Comparison of ENCODE assay signal across 17 cellular contexts in the genomic region with DNA sequence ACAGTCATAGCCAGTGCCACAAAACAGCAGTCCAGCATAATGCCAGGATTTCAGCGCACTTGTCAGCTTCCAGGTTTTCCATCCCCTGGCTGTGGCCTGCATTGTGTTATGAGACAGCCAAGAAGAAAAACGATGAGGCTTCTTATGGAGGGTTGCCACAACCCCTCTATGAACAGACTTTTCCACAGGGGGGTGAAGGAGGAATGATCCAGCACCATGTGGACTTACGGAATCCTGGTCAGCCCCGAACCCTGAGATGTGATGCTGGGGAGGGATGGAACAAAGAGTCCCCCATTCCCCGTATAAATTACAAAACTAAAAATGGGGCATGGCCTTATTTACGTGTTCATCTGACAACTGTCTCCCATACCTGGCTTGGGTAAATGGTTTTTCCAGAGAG. TPM values are rescaled to one million over a fixed set of nuclear protein-coding genes. Genes with fewer than 3 reads are reported as not detected.
DNase-seq lines count a peak whose midpoint lies in the region; ATAC-seq and TF ChIP-seq lines count a peak whose summit lies in the region.
"Had no signal": no experiment of that assay in that cellular context is flagged by ENCODE, and none has a peak within 500 bp of the region (broad histone marks: within the 10 kb centered on the region; RNA-seq: fewer than 3 reads in every experiment).

No MANE protein-coding gene starts in this region.

- H4K8ac ChIP-seq in H9 (replicated peaks; ENCODE audit: insufficient read length, low read depth, low read length) = no peak overlapping the region

- H3K9me3 Mint-ChIP-seq in activated T-cell treated with anti-CD3 and anti-CD28 coated beads, Interleukin-2, amount 50 U/mL, for 24 hours = no peaks in the 10 kb centered on the region
- H3K9me3 Mint-ChIP-seq in H9 (no peaks in the 10 kb centered on the region; a peak in 1 of 5 replicates), brain (no peaks in the 10 kb centered on the region), nephron progenitor cell (no peaks in the 10 kb centered on the region), type B pancreatic cell (no peaks in the 10 kb centered on the region)
- H3K9me3 Mint-ChIP-seq: CD8-positive, alpha-beta T cell had no signal

- no peak overlapping the region for H2BK15ac ChIP-seq in H9 (ENCODE audit: low read depth, low read length)

- no peak overlapping the region for H2AFZ ChIP-seq in H9 (ENCODE audit: low read length)
- H2AFZ ChIP-seq: PC-9 had no signal

- H3K4ac ChIP-seq in H9 (ENCODE audit: low read depth, low read length) = no peak overlapping the region

- H3K79me2 ChIP-seq in H9 (ENCODE audit: insufficient read depth, low read length) = no peaks in the 10 kb centered on the region

- no peak overlapping the region for H2BK120ac ChIP-seq in H9 (ENCODE audit: low read depth, low read length, poor library complexity, severe bottlenecking)

- ATAC-seq in HG02763 (IDR thresholded peaks at IDR 0.05; ENCODE audit: unreplicated experiment) (no peak), HG03097 (IDR thresholded peaks at IDR 0.05; ENCODE audit: low FRiP score, unreplicated experiment) (no peak)
- ATAC-seq: CD8-positive, alpha-beta T cell had no signal

- no peaks in the 10 kb centered on the region for H3K23me2 ChIP-seq in H9 (ENCODE audit: insufficient read length, low read depth, low read length, poor library complexity, severe bottlenecking)

- peak overlapping the region; percentile 20 for H3K27ac Mint-ChIP-seq in activated T-cell treated with anti-CD3 and anti-CD28 coated beads, Interleukin-2, amount 50 U/mL, for 24 hours
- H3K27ac Mint-ChIP-seq in H9 (peak overlapping the region in 2 of 3 experiments; percentile 37 to 67; a peak in 3 of 7 replicates), brain (peak overlapping the region in 3 of 5 experiments; percentile 57 to 88 (median 75)), nephron progenitor cell (peak overlapping the region; percentile 25), type B pancreatic cell (no peak overlapping the region)

- H3K4me3 Mint-ChIP-seq in activated T-cell treated with anti-CD3 and anti-CD28 coated beads, Interleukin-2, amount 50 U/mL, for 24 hours = no peak overlapping the region
- no peak overlapping the region for H3K4me3 Mint-ChIP-seq in H9
- H3K4me3 Mint-ChIP-seq in brain = no peak overlapping the region
- H3K4me3 Mint-ChIP-seq in nephron progenitor cell = no peak overlapping the region
- no peak overlapping the region for H3K4me3 Mint-ChIP-seq in type B pancreatic cell
- H3K4me3 Mint-ChIP-seq: CD8-positive, alpha-beta T cell had no signal

- peaks cover 97% of the 10 kb centered on the region for H3K36me3 Mint-ChIP-seq in activated T-cell treated with anti-CD3 and anti-CD28 coated beads, Interleukin-2, amount 50 U/mL, for 24 hours (ENCODE audit: low read depth)
- H3K36me3 Mint-ChIP-seq in H9 (ENCODE audit: insufficient read depth in 1 of 3, low read depth in 3 of 3) = peaks cover 45 to 82% (median 78%) of the 10 kb centered on the region in 3 experiments
- H3K36me3 Mint-ChIP-seq in brain = peaks cover 78% of the 10 kb centered on the region
- H3K36me3 Mint-ChIP-seq in nephron progenitor cell (ENCODE audit: low read depth) = peaks cover 87% of the 10 kb centered on the region
- peaks cover 45% of the 10 kb centered on the region for H3K36me3 Mint-ChIP-seq in type B pancreatic cell

- WGBS in H9 (ENCODE audit: extremely low coverage, insufficient read length, low lambda C conversion rate) = no CpG with 5 or more reads among the region's 6 CpGs

- no peak overlapping the region for H3K9ac ChIP-seq in H9 (ENCODE audit: extremely low read depth, insufficient read length, low read length)
- H3K9ac ChIP-seq: BLaER1, KMS-11 had no signal

- H3K79me1 ChIP-seq in H9 (ENCODE audit: insufficient read depth, low read depth, low read length, poor library complexity, severe bottlenecking) = no peaks in the 10 kb centered on the region

- no peak overlapping the region for H4K91ac ChIP-seq in H9 (ENCODE audit: insufficient read length, low read depth, low read length)

- no peak overlapping the region for H3K27ac ChIP-seq in H9 (ENCODE audit: insufficient read length, low read depth, low read length)
- H3K27ac ChIP-seq: BLaER1, KMS-11, PC-9 had no signal

- H3K4me2 ChIP-seq in H9 (ENCODE audit: insufficient read depth, insufficient read length, low read length) = no peak overlapping the region
- H3K4me2 ChIP-seq: BLaER1, KMS-11, PC-9 had no signal

- no peak overlapping the region for H4K5ac ChIP-seq in H9 (ENCODE audit: insufficient read length, low read depth, low read length)

- no peaks in the 10 kb centered on the region for H4K20me1 ChIP-seq in H9 (ENCODE audit: control insufficient read depth, insufficient read depth, insufficient read length)

- no peak overlapping the region for H2BK12ac ChIP-seq in H9 (ENCODE audit: insufficient read length, low read depth, low read length)

- H2AK5ac ChIP-seq in H9 (ENCODE audit: insufficient read length, low read length) = no peak overlapping the region

- H3K27me3 Mint-ChIP-seq in activated T-cell treated with anti-CD3 and anti-CD28 coated beads, Interleukin-2, amount 50 U/mL, for 24 hours = no peaks in the 10 kb centered on the region
- peaks cover 2% of the 10 kb centered on the region; the same call in 1 of the 2 replicates for H3K27me3 Mint-ChIP-seq in H9 (ENCODE audit: low read depth)
- H3K27me3 Mint-ChIP-seq in brain = no peaks in the 10 kb centered on the region
- no peaks in the 10 kb centered on the region for H3K27me3 Mint-ChIP-seq in nephron progenitor cell (ENCODE audit: low read depth, poor library complexity)
- H3K27me3 Mint-ChIP-seq in type B pancreatic cell = no peaks in the 10 kb centered on the region

- H3T11ph ChIP-seq in H9 (ENCODE audit: low read length) = no peak overlapping the region

- no peak overlapping the region for H2BK20ac ChIP-seq in H9 (ENCODE audit: low read depth, low read length, poor library complexity, severe bottlenecking)

- TF ChIP-seq CTCF in H9 (conservative IDR thresholded peaks at IDR 0.05) (no peak), brain (conservative IDR thresholded peaks at IDR 0.05) (no peak), nephron progenitor cell (IDR thresholded peaks at IDR 0.05) (no peak), type B pancreatic cell (conservative IDR thresholded peaks at IDR 0.05) (no peak)

- H3K9me3 ChIP-seq in H9 (ENCODE audit: control insufficient read depth, low read depth, low read length) = no peaks in the 10 kb centered on the region
- H3K9me3 ChIP-seq: BLaER1, HAP-1 had no signal

- H3K18ac ChIP-seq in H9 (ENCODE audit: insufficient read length, low read depth, low read length) = no peak overlapping the region

- DNase-seq in activated T-cell treated with anti-CD3 and anti-CD28 coated beads, Interleukin-2, amount 50 U/mL, for 24 hours = no peak
- no peak for DNase-seq in activated T-cell treated with anti-CD3 and anti-CD28 coated beads for 4 hours
- no peak for DNase-seq in H9
- DNase-seq in nephron progenitor cell = no peak
- no peak for DNase-seq in type B pancreatic cell (ENCODE audit: extremely low spot score, unreplicated experiment)
- DNase-seq: CD8-positive, alpha-beta T cell; NCI-H1048; NCI-H146; NCI-H2081 treated with DMSO at 0.1 percent for 48 hours; NCI-H510A treated with DMSO at 0.1 percent for 48 hours; PC-9 had no signal

- no peaks in the 10 kb centered on the region for H3K27me3 ChIP-seq in H9 (ENCODE audit: insufficient read depth, low read length)
- H3K27me3 ChIP-seq: BLaER1 had no signal

- no peak overlapping the region for H2BK5ac ChIP-seq in H9 (ENCODE audit: insufficient read length, low read length)

- no peaks in the 10 kb centered on the region for H3K4me1 ChIP-seq in H9 (ENCODE audit: insufficient read depth, low read length)
- H3K4me1 ChIP-seq: HAP-1 had no signal

- H3K23ac ChIP-seq in H9 (ENCODE audit: insufficient read length, low read depth, low read length) = no peak overlapping the region

- no peak overlapping the region for H3K56ac ChIP-seq in H9 (ENCODE audit: insufficient read length, low read depth, low read length)

- peaks cover 14% of the 10 kb centered on the region for H3K4me1 Mint-ChIP-seq in activated T-cell treated with anti-CD3 and anti-CD28 coated beads, Interleukin-2, amount 50 U/mL, for 24 hours (ENCODE audit: low read depth)
- H3K4me1 Mint-ChIP-seq in H9 (peaks cover 6 to 28% of the 10 kb centered on the region in 2 experiments), brain (no peaks in the 10 kb centered on the region), nephron progenitor cell (peaks cover 12% of the 10 kb centered on the region), type B pancreatic cell (ENCODE audit: unreplicated experiment) (no peaks in the 10 kb centered on the region)

- H3K14ac ChIP-seq in H9 (ENCODE audit: insufficient read depth, low read length) = no peak overlapping the region

RNA-seq across cellular contexts. Expression of a gene that starts 32.6 kb away (rescaled TPM):
- 3.0 and 3.2 TPM in 2 replicates for total RNA-seq in H9 (2021)
- 42.4 TPM for polyA plus RNA-seq in brain (ENCODE audit: insufficient read depth, low read depth, low replicate concordance)
- total RNA-seq in type B pancreatic cell (ENCODE audit: low replicate concordance) = 9.3 and 24.9 TPM in 2 replicates

RNA-seq across cellular contexts. Expression of a gene that starts 40.6 kb away (rescaled TPM):
- 44.3 and 45.6 TPM in 2 replicates for total RNA-seq in H9 (2021)
- polyA plus RNA-seq in brain (ENCODE audit: insufficient read depth, low read depth, low replicate concordance) = 41.0 TPM
- total RNA-seq in type B pancreatic cell (ENCODE audit: low replicate concordance) = 41.4 and 51.5 TPM in 2 replicates
